In the genomic region with DNA sequence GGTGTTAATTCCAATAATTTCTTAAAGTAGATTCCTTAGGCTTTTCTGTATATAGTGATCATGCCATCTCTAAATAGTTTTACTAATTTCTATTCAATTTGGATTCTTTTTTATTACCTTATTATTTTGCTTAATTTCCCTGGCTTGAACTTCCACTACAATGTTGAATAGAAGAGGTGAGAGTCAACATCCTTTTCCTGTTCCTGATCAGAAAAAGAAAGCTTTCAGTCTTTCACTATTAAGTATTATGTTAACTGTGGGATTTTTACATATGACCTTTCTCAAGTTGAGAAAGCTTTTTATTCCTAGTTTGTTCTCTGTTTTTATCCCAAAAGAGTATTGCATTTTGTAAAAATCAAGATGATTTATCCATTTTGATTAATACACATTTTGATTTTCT, we compare ENCODE assay signal across 20 cellular contexts.
"Had no signal": no experiment of that assay in that cellular context is flagged by ENCODE, and none has a peak within 500 bp of the region (broad histone marks: within the 10 kb centered on the region; RNA-seq: fewer than 3 reads in every experiment).

No MANE protein-coding gene starts in this region.

- DNase-seq: KBM-7, MG63, NCI-H1092, NCI-H1105 treated with DMSO at 0.1 percent for 48 hours, NCI-H1417 treated with DMSO at 0.1 percent for 48 hours, NCI-H146, NCI-H1694 treated with DMSO at 0.1 percent for 48 hours, NCI-H1930, NCI-H2081 treated with DMSO at 0.1 percent for 48 hours, NCI-H2171, NCI-H226, NCI-H446, NCI-H510A, NCI-H524 treated with DMSO at 0.1 percent for 48 hours, NCI-H69, NCI-H774, SHP77, SK-N-SH, SW 1271 had no signal

- H3K9me2 ChIP-seq: SK-N-SH had no signal

- H3K4me2 ChIP-seq: SK-N-SH had no signal

- H3K36me3 ChIP-seq: MG63 had no signal

- H3K4me3 ChIP-seq: MG63 had no signal

- H3K27me3 ChIP-seq: MG63 had no signal

- H3K27ac ChIP-seq: RWPE1 had no signal
